Comparison of ENCODE assay signal across 17 cellular contexts in genomic region chr5:169288066-169288753, GRCh38. TPM values are rescaled to one million over a fixed set of nuclear protein-coding genes. Genes with fewer than 3 reads are reported as not detected.
DNase-seq lines count a peak whose midpoint lies in the region; ATAC-seq and TF ChIP-seq lines count a peak whose summit lies in the region.
"Had no signal": no experiment of that assay in that cellular context is flagged by ENCODE, and none has a peak within 500 bp of the region (broad histone marks: within the 10 kb centered on the region; RNA-seq: fewer than 3 reads in every experiment).

No MANE protein-coding gene starts in this region.

- TF ChIP-seq EP300 in gastroesophageal sphincter (IDR thresholded peaks at IDR 0.05): no peak

- no peaks in the 10 kb centered on the region for H3K9me3 Mint-ChIP-seq in endodermal cell

- no peak overlapping the region for H3K4me3 Mint-ChIP-seq in endodermal cell
- H3K4me3 Mint-ChIP-seq: CD8-positive, alpha-beta memory T cell had no signal

- no peak overlapping the region for H3K27ac Mint-ChIP-seq in endodermal cell
- H3K27ac Mint-ChIP-seq: CD8-positive, alpha-beta memory T cell had no signal

- no peaks in the 10 kb centered on the region for H3K27me3 ChIP-seq in ascending aorta
- H3K27me3 ChIP-seq in gastroesophageal sphincter: no peaks in the 10 kb centered on the region
- H3K27me3 ChIP-seq in vagina: no peaks in the 10 kb centered on the region
- peaks cover 32% of the 10 kb centered on the region for H3K27me3 ChIP-seq in endodermal cell (ENCODE audit: control insufficient read depth, insufficient read depth, low read length, poor library complexity, severe bottlenecking)
- H3K27me3 ChIP-seq in gastrocnemius medialis: no peaks in the 10 kb centered on the region

- H3K9me3 ChIP-seq in ascending aorta: no peaks in the 10 kb centered on the region
- peaks cover 0 to 10% (median 0%) of the 10 kb centered on the region in 3 donors for H3K9me3 ChIP-seq in gastroesophageal sphincter
- no peaks in the 10 kb centered on the region for H3K9me3 ChIP-seq in vagina
- no peaks in the 10 kb centered on the region for H3K9me3 ChIP-seq in endodermal cell (ENCODE audit: control insufficient read depth, low read length)
- H3K9me3 ChIP-seq in gastrocnemius medialis: no peaks in the 10 kb centered on the region

- H3K36me3 ChIP-seq in ascending aorta (no peaks in the 10 kb centered on the region), gastroesophageal sphincter (no peaks in the 10 kb centered on the region), vagina (no peaks in the 10 kb centered on the region), endodermal cell (ENCODE audit: control insufficient read depth, insufficient read depth, low read length) (no peaks in the 10 kb centered on the region), gastrocnemius medialis (no peaks in the 10 kb centered on the region)

- 10% methylated on average over 1 of the region's 1 CpG; no CpG with 5 or more reads in 1 of the 2 donors for WGBS in gastroesophageal sphincter (ENCODE audit: low coverage in 1 of 2), 2 donors
- 89 to 100% methylated on average over 1 of the region's 1 CpG for WGBS in endodermal cell (ENCODE audit: insufficient coverage in 1 of 2, insufficient read length in 1 of 2), 2 experiments

- peaks cover 0 to 33% of the 10 kb centered on the region in 2 donors for H3K4me1 ChIP-seq in ascending aorta
- H3K4me1 ChIP-seq in gastroesophageal sphincter: peaks cover 23 to 50% (median 34%) of the 10 kb centered on the region in 3 donors
- peaks cover 37% of the 10 kb centered on the region for H3K4me1 ChIP-seq in vagina
- H3K4me1 ChIP-seq in endodermal cell (ENCODE audit: control insufficient read depth, insufficient read depth, low read length): no peaks in the 10 kb centered on the region
- H3K4me1 ChIP-seq in gastrocnemius medialis: no peaks in the 10 kb centered on the region

- H3K27me3 Mint-ChIP-seq in endodermal cell (ENCODE audit: insufficient read depth): peaks cover 9% of the 10 kb centered on the region

- TF ChIP-seq POLR2A in gastroesophageal sphincter (IDR thresholded peaks at IDR 0.05) (no peak), vagina (IDR thresholded peaks at IDR 0.05) (no peak), gastrocnemius medialis (IDR thresholded peaks at IDR 0.05) (no peak)

- H3K27ac ChIP-seq in ascending aorta (peak overlapping the region; percentile 67 to 72), gastroesophageal sphincter (peak overlapping the region; percentile 35 to 82 (median 71)), vagina (peak overlapping the region; percentile 72), endodermal cell (ENCODE audit: low read depth, low read length) (no peak overlapping the region), gastrocnemius medialis (no peak overlapping the region)

- in situ Hi-C loops in gastrocnemius medialis (cut with MboI; ENCODE audit: low sequenced_read_pairs in 4 of 4): loop anchor here in 1 of 4 donors (25.0 kb wide), 1 partner anchor 601 kb away; no protein-coding TSS in a partner anchor

- H3K9ac ChIP-seq in endodermal cell (ENCODE audit: extremely low read depth, low read length, poor library complexity, severe bottlenecking): no peak overlapping the region

- ATAC-seq in gastroesophageal sphincter (no peak), HG03469 (IDR thresholded peaks at IDR 0.05; ENCODE audit: unreplicated experiment) (no peak), gastrocnemius medialis (no peak)
- ATAC-seq: K562, Panc1 had no signal

- DNase-seq in ascending aorta (ENCODE audit: low spot score in 2 of 2) (no peak), renal cortical epithelial cell (ENCODE audit: low read depth) (peak; percentile 38), vagina (ENCODE audit: extremely low spot score in 2 of 2) (no peak), endodermal cell (no peak), gastrocnemius medialis (no peak)
- DNase-seq: CD8-positive, alpha-beta memory T cell; DMS53; NCI-H1092 treated with DMSO at 0.1 percent for 48 hours; NCI-H146; NCI-H2029 treated with DMSO at 0.1 percent for 48 hours; NCI-H2171 treated with DMSO at 0.1 percent for 48 hours; NCI-H446; NCI-H69 had no signal

- H3K4me3 ChIP-seq in ascending aorta (no peak overlapping the region), gastroesophageal sphincter (no peak overlapping the region), vagina (no peak overlapping the region), endodermal cell (ENCODE audit: low read length) (no peak overlapping the region), gastrocnemius medialis (no peak overlapping the region)
- H3K4me3 ChIP-seq: K562 had no signal

- TF ChIP-seq CTCF in ascending aorta (IDR thresholded peaks at IDR 0.05) (no peak), gastroesophageal sphincter (IDR thresholded peaks at IDR 0.05) (no peak), vagina (IDR thresholded peaks at IDR 0.05) (no peak), endodermal cell (conservative IDR thresholded peaks at IDR 0.05) (no peak), gastrocnemius medialis (IDR thresholded peaks at IDR 0.05 in 4 of 5, conservative IDR thresholded peaks at IDR 0.05 in 1 of 5) (no peak)

- no peaks in the 10 kb centered on the region for H3K4me1 Mint-ChIP-seq in endodermal cell
- H3K4me1 Mint-ChIP-seq: CD8-positive, alpha-beta memory T cell had no signal

- no peaks in the 10 kb centered on the region for H3K36me3 Mint-ChIP-seq in endodermal cell (ENCODE audit: low read depth)
- H3K36me3 Mint-ChIP-seq: CD8-positive, alpha-beta memory T cell had no signal

- intact Hi-C loops in ascending aorta (cut with DNase I): no loop called here
- intact Hi-C loops in vagina (cut with DNase I): no loop called here
- intact Hi-C loops in gastrocnemius medialis (cut with DNase I; ENCODE audit: low total_unique reads): no loop called here

RNA-seq across cellular contexts. Expression of gene SLIT3, which starts 12.7 kb away (rescaled TPM):
- total RNA-seq in ascending aorta (128 TPM), gastroesophageal sphincter (10 to 100 TPM; 29.6 to 76.3 (median 31.1) TPM), renal cortical epithelial cell (0.69 and 3.3 TPM in 2 replicates), vagina (52.8 TPM), endodermal cell (1 to 10 TPM; 2.5 to 3.4 TPM), gastrocnemius medialis (1 to 10 TPM in 3 of 4 donors, under 1 TPM in 1; 0.97 to 6.1 (median 3.4) TPM)
- 12.4 TPM for polyA plus RNA-seq in endodermal cell (2013, experiment 1 of 2)
- polyA plus RNA-seq in endodermal cell (2013, experiment 2 of 2): 14.2 TPM
- polyA plus RNA-seq: CD8-positive, alpha-beta memory T cell had no signal

Comparison
In these comparisons a context has a peak if more than half of its experiments do, and no peak if none do; other contexts are left out.
1. H3K27ac ChIP-seq: peak in ascending aorta (2 of 2), gastroesophageal sphincter (4 of 4) and vagina (single experiment); none in endodermal cell (single experiment) and gastrocnemius medialis (0 of 4).